Comparison of ENCODE assay signal across 1 cellular context in genomic region chr19:48442116-48443035, GRCh38.
TF ChIP-seq lines count a peak whose summit lies in the region.

No MANE protein-coding gene starts in this region.

TF ChIP-seq in WTC11, 78 proteins besides CTCF, POLR2A, EP300 and RAD21:
- no peak for TF ChIP-seq GABPB1 (CRISPR knock-in tag; IDR thresholded peaks at IDR 0.05)
- no peak for TF ChIP-seq CDX4 (CRISPR knock-in tag; IDR thresholded peaks at IDR 0.05; ENCODE audit: borderline replicate concordance)
- no peak for TF ChIP-seq ZMAT4 (CRISPR knock-in tag; IDR thresholded peaks at IDR 0.05)
- TF ChIP-seq KAT7 (CRISPR knock-in tag; IDR thresholded peaks at IDR 0.05; ENCODE audit: borderline replicate concordance): no peak
- no peak for TF ChIP-seq STAT6 (CRISPR knock-in tag; conservative IDR thresholded peaks at IDR 0.05; ENCODE audit: low read depth)
- TF ChIP-seq ZNF532 (CRISPR knock-in tag; IDR thresholded peaks at IDR 0.05; ENCODE audit: borderline replicate concordance): no peak
- TF ChIP-seq NFYB (CRISPR knock-in tag; conservative IDR thresholded peaks at IDR 0.05; ENCODE audit: low read depth): no peak
- TF ChIP-seq ZSCAN18 (CRISPR knock-in tag; IDR thresholded peaks at IDR 0.05): no peak
- TF ChIP-seq AR (CRISPR knock-in tag; IDR thresholded peaks at IDR 0.05): no peak
- TF ChIP-seq JAZF1 (CRISPR knock-in tag; IDR thresholded peaks at IDR 0.05): no peak
- TF ChIP-seq NR2C2 (CRISPR knock-in tag; IDR thresholded peaks at IDR 0.05): no peak
- no peak for TF ChIP-seq ZNF281 (CRISPR knock-in tag; IDR thresholded peaks at IDR 0.05)
- no peak for TF ChIP-seq CREM (CRISPR knock-in tag; IDR thresholded peaks at IDR 0.05)
